Comparison of ENCODE assay signal across 8 cellular contexts in genomic region chr3:186108106-186108940, GRCh38. TPM values are rescaled to one million over a fixed set of nuclear protein-coding genes. Genes with fewer than 3 reads are reported as not detected.
A peak's percentile ranks its signal among the peaks of the same experiment; 100 is the strongest.
DNase-seq lines count a peak whose midpoint lies in the region; ATAC-seq, FAIRE-seq and TF ChIP-seq lines count a peak whose summit lies in the region.

No MANE protein-coding gene starts in this region.

- no peak overlapping the region for H2AFZ ChIP-seq in HCT116 (ENCODE audit: low read depth, low read length, poor library complexity, severe bottlenecking)

- TF ChIP-seq CTCF in HCT116 (IDR thresholded peaks at IDR 0.05 in 2 of 3, conservative IDR thresholded peaks at IDR 0.05 in 1 of 3; ENCODE audit: borderline replicate concordance in 1 of 3, insufficient read depth in 1 of 3, low read depth in 2 of 3, low read length in 2 of 3) (no peak), cardiac fibroblast (IDR thresholded peaks at IDR 0.05; ENCODE audit: low read depth, low read length) (no peak), kidney (IDR thresholded peaks at IDR 0.05; ENCODE audit: borderline replicate concordance, extremely low read depth, insufficient read depth) (no peak), spleen (IDR thresholded peaks at IDR 0.05 in 8 of 11, conservative IDR thresholded peaks at IDR 0.05 in 3 of 11) (peak in 1 of 11 experiments; percentile 22)

- no peaks in the 10 kb centered on the region for H3K9me2 ChIP-seq in HCT116 (ENCODE audit: insufficient read depth)

- H3K9me3 ChIP-seq in HCT116 (ENCODE audit: control insufficient read depth in 1 of 2, insufficient read depth in 1 of 2, low read depth in 1 of 2, low read length in 2 of 2), result no peaks in the 10 kb centered on the region
- no peaks in the 10 kb centered on the region for H3K9me3 ChIP-seq in kidney (ENCODE audit: control insufficient read depth in 1 of 2, low read length in 2 of 2)
- H3K9me3 ChIP-seq in spleen, result no peaks in the 10 kb centered on the region

- POLR2A ChIA-PET in HCT116 (lab: Charles Lee), result interaction anchor here (1.2 kb wide), 1 partner anchor 10 kb away, joined by 3 read pairs; no protein-coding TSS in a partner anchor

- TF ChIP-seq POLR2A in HCT116 (IDR thresholded peaks at IDR 0.05; ENCODE audit: borderline replicate concordance, extremely low read depth, insufficient read depth, insufficient read length), result no peak
- TF ChIP-seq POLR2A in spleen (IDR thresholded peaks at IDR 0.05), result no peak

- intact Hi-C loops in HCT116 (cut with micrococcal nuclease) (loop anchor here (2.0 kb wide), 2 partner anchors 134 to 462 kb away; partner anchors contain the start of gene DNAJB11), kidney (cut with DNase I) (no loop called here), spleen (cut with DNase I; ENCODE audit: low total_unique reads) (no loop called here)

- H3K4me1 ChIP-seq in HCT116 (ENCODE audit: control insufficient read depth in 1 of 2, insufficient read depth in 2 of 2, low read length in 2 of 2) (peaks cover 41 to 48% of the 10 kb centered on the region in 2 experiments), kidney (ENCODE audit: control insufficient read depth in 1 of 2, insufficient read depth in 1 of 2, low read depth in 1 of 2, low read length in 2 of 2) (peaks cover 7 to 10% of the 10 kb centered on the region in 2 donors), spleen (peaks cover 12 to 56% (median 42%) of the 10 kb centered on the region in 6 donors)

- H3K4me2 ChIP-seq in HCT116 (ENCODE audit: low read length), result peak overlapping the region; percentile 89

- H3K36me3 ChIP-seq in HCT116 (ENCODE audit: control insufficient read depth in 1 of 2, insufficient read depth in 2 of 2, low read length in 2 of 2) (no peaks in the 10 kb centered on the region; a peak in 1 of 4 replicates), kidney (ENCODE audit: control insufficient read depth in 1 of 2, insufficient read depth in 2 of 2, low read length in 2 of 2) (peaks cover 0 to 3% of the 10 kb centered on the region in 2 donors), spleen (no peaks in the 10 kb centered on the region)

- peaks cover 38% of the 10 kb centered on the region for H3K79me2 ChIP-seq in HCT116 (ENCODE audit: insufficient read depth, low read length)

- DNase-seq in CD1c-positive myeloid dendritic cell (ENCODE audit: extremely low spot score) (peak; percentile 50), HCT116 (ENCODE audit: low read depth, low spot score) (peak; percentile 33), SHP77 treated with DMSO at 0.1 percent for 48 hours (lab: John Stamatoyannopoulos, UW) (peak; percentile 12), cardiac fibroblast (ENCODE audit: low read depth in 2 of 2) (peak; percentile 56 to 71), kidney (peak; percentile 78), spleen (peak; percentile 90)

- H3K27me3 ChIP-seq in HCT116 (ENCODE audit: insufficient read depth, low read length), result no peaks in the 10 kb centered on the region
- H3K27me3 ChIP-seq in spleen (replicated peaks in 1 of 7), result peaks cover 0 to 78% (median 35%) of the 10 kb centered on the region in 7 donors

- BruUV-seq in HCT116 (replicated peaks; lab: Mats Ljungman, UMichigan), result no TSS peak

- H3K27ac ChIP-seq in HCT116 (ENCODE audit: low read depth, low read length) (peak overlapping the region; percentile 66), kidney (ENCODE audit: low read depth in 2 of 2, low read length in 2 of 2) (peak overlapping the region; percentile 67 to 74), spleen (peak overlapping the region; percentile 11 to 84 (median 80))

- CTCF ChIA-PET in HCT116 (lab: Charles Lee), result no interaction called here

- peak overlapping the region; percentile 82 for H3K9ac ChIP-seq in HCT116 (ENCODE audit: low read length)
- peak overlapping the region in 1 of 2 donors; percentile 65 for H3K9ac ChIP-seq in kidney (ENCODE audit: low read length in 2 of 2)

- RAD21 ChIA-PET in HCT116 (lab: Charles Lee; ENCODE audit: low non-redundant PET in 1 of 2, low total read pairs in 2 of 2, uncharacterized antibody in 2 of 2, unreplicated experiment in 2 of 2), result no interaction called here

- 0 to 1% (median 0%) methylated on average over 58 to 69 of the region's 69 CpGs for WGBS in spleen, 5 donors

- TF ChIP-seq RAD21 in HCT116 (IDR thresholded peaks at IDR 0.05; ENCODE audit: low read depth), result no peak

- no peaks in the 10 kb centered on the region for H4K20me1 ChIP-seq in HCT116 (ENCODE audit: insufficient read depth)

- FAIRE-seq in kidney (lab: Jason Lieb, UNC), result no peak

- ATAC-seq in HCT116 (peak; percentile 26), HG02610 (IDR thresholded peaks at IDR 0.05; ENCODE audit: unreplicated experiment) (no peak), HG03039 (IDR thresholded peaks at IDR 0.05; ENCODE audit: unreplicated experiment) (no peak)

- H3K4me3 ChIP-seq in HCT116 (replicated peaks in 1 of 2; ENCODE audit: low read depth in 1 of 2, low read length in 2 of 2) (peak overlapping the region; percentile 91 to 93), cardiac fibroblast (replicated peaks in 1 of 2; ENCODE audit: low read depth in 2 of 2, low read length in 2 of 2) (peak overlapping the region; percentile 78 to 91), kidney (ENCODE audit: low read length in 2 of 2) (peak overlapping the region; percentile 65 to 73), spleen (peak overlapping the region; percentile 52 to 77 (median 72))

TF ChIP-seq in HCT116, 20 proteins besides CTCF, POLR2A, EP300 and RAD21:
- TF ChIP-seq EGR1 (IDR thresholded peaks at IDR 0.05; ENCODE audit: low read depth) (no peak), CBX3 (IDR thresholded peaks at IDR 0.05; ENCODE audit: low read depth) (no peak), TCF7L2 (IDR thresholded peaks at IDR 0.05; ENCODE audit: borderline replicate concordance, extremely low read depth, insufficient read depth, insufficient read length) (no peak), JUND (IDR thresholded peaks at IDR 0.05) (no peak), ZFX (IDR thresholded peaks at IDR 0.05) (peak; percentile 70), ZBTB33 (IDR thresholded peaks at IDR 0.05; ENCODE audit: extremely low read depth, insufficient replicate concordance, low read length) (peak; percentile 25), CEBPB (IDR thresholded peaks at IDR 0.05; ENCODE audit: low read depth) (no peak), SRF (IDR thresholded peaks at IDR 0.05; ENCODE audit: low read depth) (no peak)
- TF ChIP-seq, protein P1, sequence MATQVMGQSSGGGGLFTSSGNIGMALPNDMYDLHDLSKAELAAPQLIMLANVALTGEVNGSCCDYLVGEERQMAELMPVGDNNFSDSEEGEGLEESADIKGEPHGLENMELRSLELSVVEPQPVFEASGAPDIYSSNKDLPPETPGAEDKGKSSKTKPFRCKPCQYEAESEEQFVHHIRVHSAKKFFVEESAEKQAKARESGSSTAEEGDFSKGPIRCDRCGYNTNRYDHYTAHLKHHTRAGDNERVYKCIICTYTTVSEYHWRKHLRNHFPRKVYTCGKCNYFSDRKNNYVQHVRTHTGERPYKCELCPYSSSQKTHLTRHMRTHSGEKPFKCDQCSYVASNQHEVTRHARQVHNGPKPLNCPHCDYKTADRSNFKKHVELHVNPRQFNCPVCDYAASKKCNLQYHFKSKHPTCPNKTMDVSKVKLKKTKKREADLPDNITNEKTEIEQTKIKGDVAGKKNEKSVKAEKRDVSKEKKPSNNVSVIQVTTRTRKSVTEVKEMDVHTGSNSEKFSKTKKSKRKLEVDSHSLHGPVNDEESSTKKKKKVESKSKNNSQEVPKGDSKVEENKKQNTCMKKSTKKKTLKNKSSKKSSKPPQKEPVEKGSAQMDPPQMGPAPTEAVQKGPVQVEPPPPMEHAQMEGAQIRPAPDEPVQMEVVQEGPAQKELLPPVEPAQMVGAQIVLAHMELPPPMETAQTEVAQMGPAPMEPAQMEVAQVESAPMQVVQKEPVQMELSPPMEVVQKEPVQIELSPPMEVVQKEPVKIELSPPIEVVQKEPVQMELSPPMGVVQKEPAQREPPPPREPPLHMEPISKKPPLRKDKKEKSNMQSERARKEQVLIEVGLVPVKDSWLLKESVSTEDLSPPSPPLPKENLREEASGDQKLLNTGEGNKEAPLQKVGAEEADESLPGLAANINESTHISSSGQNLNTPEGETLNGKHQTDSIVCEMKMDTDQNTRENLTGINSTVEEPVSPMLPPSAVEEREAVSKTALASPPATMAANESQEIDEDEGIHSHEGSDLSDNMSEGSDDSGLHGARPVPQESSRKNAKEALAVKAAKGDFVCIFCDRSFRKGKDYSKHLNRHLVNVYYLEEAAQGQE (IDR thresholded peaks at IDR 0.05; ENCODE audit: low read depth), result no peak

RNA-seq across cellular contexts. Expression of gene ETV5, which starts 0.6 kb away (rescaled TPM):
- total RNA-seq in HCT116 (2021; ENCODE audit: unreplicated experiment) (89.7 TPM), kidney (34.6 TPM), spleen (10 to 100 TPM; 19.3 to 65.5 (median 34.6) TPM)
- polyA plus RNA-seq in HCT116 (2012), result 61.6 and 62.3 TPM in 2 replicates
- polyA plus RNA-seq in kidney (ENCODE audit: insufficient read depth, low read depth, low replicate concordance) (5.1 TPM), spleen (1 to 10 TPM; 5.2 to 8.9 (median 6.3) TPM)

Comparison
In these comparisons a context has a peak if more than half of its experiments do, and no peak if none do; other contexts are left out.
1. DNase-seq: peak in every context shown above with its lines; median percentile 90 in spleen; 78 in kidney; 64 in cardiac fibroblast; 50 in CD1c-positive myeloid dendritic cell; 33 in HCT116; 12 in SHP77 treated with DMSO at 0.1 percent for 48 hours.